1 cellular context compared by ENCODE assay signal in the genomic region with DNA sequence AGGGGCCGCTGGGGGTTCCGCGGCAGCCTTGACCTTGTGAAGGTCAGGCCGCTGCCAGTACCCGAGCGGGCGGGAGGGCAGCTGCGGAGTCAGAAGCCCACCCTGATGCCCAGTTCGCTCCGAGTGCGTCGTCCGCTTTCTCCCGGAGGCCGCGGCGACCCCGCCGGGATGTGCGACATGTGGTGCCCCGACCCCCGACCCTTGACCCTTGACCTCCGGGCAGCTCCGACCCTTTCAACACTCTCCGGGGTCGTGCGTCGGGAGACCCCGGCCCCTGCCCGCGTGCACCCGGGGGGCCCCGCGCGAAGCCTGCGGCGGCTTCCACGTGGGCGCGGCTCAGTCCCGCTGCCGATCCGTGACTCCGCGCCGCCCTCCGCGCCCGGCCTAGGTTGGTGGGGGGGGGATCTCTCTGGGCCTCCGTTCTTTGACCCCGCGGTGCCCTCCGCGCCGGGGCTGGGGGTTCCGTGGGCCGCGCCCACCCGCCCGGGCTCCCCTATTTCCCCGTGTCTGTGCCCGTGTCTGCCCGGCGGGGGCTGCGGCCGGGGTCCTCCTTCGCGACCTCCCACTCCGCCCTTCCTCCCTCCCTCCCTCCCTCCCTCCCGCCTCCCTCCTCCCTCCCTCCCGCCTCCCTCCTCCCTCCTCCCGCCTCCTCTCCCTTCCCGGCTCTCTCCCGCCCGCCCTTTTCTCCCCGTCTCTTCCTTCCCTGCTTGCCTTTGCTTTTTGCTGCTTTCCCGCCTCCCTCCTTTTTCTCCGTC.
A peak's percentile ranks its signal among the peaks of the same experiment; 100 is the strongest.
TF ChIP-seq lines count a peak whose summit lies in the region.

No MANE protein-coding gene starts in this region.

TF ChIP-seq in GM12878, 131 proteins besides CTCF, POLR2A, EP300 and RAD21 (continued from another document and continues in another):
- TF ChIP-seq, protein P1, sequence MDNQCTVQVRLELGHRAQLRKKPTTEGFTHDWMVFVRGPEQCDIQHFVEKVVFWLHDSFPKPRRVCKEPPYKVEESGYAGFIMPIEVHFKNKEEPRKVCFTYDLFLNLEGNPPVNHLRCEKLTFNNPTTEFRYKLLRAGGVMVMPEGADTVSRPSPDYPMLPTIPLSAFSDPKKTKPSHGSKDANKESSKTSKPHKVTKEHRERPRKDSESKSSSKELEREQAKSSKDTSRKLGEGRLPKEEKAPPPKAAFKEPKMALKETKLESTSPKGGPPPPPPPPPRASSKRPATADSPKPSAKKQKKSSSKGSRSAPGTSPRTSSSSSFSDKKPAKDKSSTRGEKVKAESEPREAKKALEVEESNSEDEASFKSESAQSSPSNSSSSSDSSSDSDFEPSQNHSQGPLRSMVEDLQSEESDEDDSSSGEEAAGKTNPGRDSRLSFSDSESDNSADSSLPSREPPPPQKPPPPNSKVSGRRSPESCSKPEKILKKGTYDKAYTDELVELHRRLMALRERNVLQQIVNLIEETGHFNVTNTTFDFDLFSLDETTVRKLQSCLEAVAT (IDR thresholded peaks at IDR 0.05): no peak
- TF ChIP-seq, protein P2, sequence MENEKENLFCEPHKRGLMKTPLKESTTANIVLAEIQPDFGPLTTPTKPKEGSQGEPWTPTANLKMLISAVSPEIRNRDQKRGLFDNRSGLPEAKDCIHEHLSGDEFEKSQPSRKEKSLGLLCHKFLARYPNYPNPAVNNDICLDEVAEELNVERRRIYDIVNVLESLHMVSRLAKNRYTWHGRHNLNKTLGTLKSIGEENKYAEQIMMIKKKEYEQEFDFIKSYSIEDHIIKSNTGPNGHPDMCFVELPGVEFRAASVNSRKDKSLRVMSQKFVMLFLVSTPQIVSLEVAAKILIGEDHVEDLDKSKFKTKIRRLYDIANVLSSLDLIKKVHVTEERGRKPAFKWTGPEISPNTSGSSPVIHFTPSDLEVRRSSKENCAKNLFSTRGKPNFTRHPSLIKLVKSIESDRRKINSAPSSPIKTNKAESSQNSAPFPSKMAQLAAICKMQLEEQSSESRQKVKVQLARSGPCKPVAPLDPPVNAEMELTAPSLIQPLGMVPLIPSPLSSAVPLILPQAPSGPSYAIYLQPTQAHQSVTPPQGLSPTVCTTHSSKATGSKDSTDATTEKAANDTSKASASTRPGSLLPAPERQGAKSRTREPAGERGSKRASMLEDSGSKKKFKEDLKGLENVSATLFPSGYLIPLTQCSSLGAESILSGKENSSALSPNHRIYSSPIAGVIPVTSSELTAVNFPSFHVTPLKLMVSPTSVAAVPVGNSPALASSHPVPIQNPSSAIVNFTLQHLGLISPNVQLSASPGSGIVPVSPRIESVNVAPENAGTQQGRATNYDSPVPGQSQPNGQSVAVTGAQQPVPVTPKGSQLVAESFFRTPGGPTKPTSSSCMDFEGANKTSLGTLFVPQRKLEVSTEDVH (IDR thresholded peaks at IDR 0.05; ENCODE audit: low read depth, partially characterized antibody): no peak
- TF ChIP-seq, protein P3, sequence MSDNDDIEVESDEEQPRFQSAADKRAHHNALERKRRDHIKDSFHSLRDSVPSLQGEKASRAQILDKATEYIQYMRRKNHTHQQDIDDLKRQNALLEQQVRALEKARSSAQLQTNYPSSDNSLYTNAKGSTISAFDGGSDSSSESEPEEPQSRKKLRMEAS (IDR thresholded peaks at IDR 0.05; ENCODE audit: low read depth, low read length): 0 out of 2 replicates have a peak, but pooled peaks have one; percentile 23
- 0 out of 2 replicates have a peak, but pooled peaks have one; percentile 68 for TF ChIP-seq TARDBP (IDR thresholded peaks at IDR 0.05; ENCODE audit: borderline replicate concordance)
- TF ChIP-seq SMC3 (IDR thresholded peaks at IDR 0.05; ENCODE audit: borderline replicate concordance, low read length): no peak
- TF ChIP-seq BRCA1 (IDR thresholded peaks at IDR 0.05; ENCODE audit: low read depth, low read length): no peak
- TF ChIP-seq SREBF1 (IDR thresholded peaks at IDR 0.05; ENCODE audit: low read length): 0 out of 2 replicates have a peak, but pooled peaks have one; percentile 65
- TF ChIP-seq, protein P4, sequence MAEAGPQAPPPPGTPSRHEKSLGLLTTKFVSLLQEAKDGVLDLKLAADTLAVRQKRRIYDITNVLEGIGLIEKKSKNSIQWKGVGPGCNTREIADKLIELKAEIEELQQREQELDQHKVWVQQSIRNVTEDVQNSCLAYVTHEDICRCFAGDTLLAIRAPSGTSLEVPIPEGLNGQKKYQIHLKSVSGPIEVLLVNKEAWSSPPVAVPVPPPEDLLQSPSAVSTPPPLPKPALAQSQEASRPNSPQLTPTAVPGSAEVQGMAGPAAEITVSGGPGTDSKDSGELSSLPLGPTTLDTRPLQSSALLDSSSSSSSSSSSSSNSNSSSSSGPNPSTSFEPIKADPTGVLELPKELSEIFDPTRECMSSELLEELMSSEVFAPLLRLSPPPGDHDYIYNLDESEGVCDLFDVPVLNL (IDR thresholded peaks at IDR 0.05; ENCODE audit: low read depth, low read length): no peak
- TF ChIP-seq SREBF2 (IDR thresholded peaks at IDR 0.05; ENCODE audit: low read length): no peak
- TF ChIP-seq MEF2B (IDR thresholded peaks at IDR 0.05; ENCODE audit: partially characterized antibody, poor library complexity, severe bottlenecking): peak; percentile 50
- no peak for TF ChIP-seq RFX5 (IDR thresholded peaks at IDR 0.05; ENCODE audit: low read depth, low read length)
- no peak for TF ChIP-seq KAT2A (conservative IDR thresholded peaks at IDR 0.05; ENCODE audit: control insufficient read depth, low read depth, low read length)
- 0 out of 2 replicates have a peak, but pooled peaks have one; percentile 21 for TF ChIP-seq ZBED1 (IDR thresholded peaks at IDR 0.05; ENCODE audit: borderline replicate concordance)
- peak in 1 of 2 experiments; percentile 28; a peak in 1 of 4 replicates for TF ChIP-seq BHLHE40 (IDR thresholded peaks at IDR 0.05; ENCODE audit: borderline replicate concordance in 1 of 2, low read depth in 2 of 2, low read length in 1 of 2)
- TF ChIP-seq KDM1A (IDR thresholded peaks at IDR 0.05; ENCODE audit: borderline replicate concordance): no peak
- TF ChIP-seq LARP7 (IDR thresholded peaks at IDR 0.05): peak; percentile 95
- TF ChIP-seq FOXM1 (IDR thresholded peaks at IDR 0.05; ENCODE audit: low read depth, low read length): no peak
- TF ChIP-seq, protein P5, sequence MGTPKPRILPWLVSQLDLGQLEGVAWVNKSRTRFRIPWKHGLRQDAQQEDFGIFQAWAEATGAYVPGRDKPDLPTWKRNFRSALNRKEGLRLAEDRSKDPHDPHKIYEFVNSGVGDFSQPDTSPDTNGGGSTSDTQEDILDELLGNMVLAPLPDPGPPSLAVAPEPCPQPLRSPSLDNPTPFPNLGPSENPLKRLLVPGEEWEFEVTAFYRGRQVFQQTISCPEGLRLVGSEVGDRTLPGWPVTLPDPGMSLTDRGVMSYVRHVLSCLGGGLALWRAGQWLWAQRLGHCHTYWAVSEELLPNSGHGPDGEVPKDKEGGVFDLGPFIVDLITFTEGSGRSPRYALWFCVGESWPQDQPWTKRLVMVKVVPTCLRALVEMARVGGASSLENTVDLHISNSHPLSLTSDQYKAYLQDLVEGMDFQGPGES (IDR thresholded peaks at IDR 0.05): no peak
- peak; percentile 41; the same call in 1 of the 2 replicates for TF ChIP-seq RB1 (IDR thresholded peaks at IDR 0.05; ENCODE audit: borderline replicate concordance)
- TF ChIP-seq DPF2 (IDR thresholded peaks at IDR 0.05): peak; percentile 91
- no peak for TF ChIP-seq CBFB (IDR thresholded peaks at IDR 0.05; ENCODE audit: low read depth)
- TF ChIP-seq, protein P6, sequence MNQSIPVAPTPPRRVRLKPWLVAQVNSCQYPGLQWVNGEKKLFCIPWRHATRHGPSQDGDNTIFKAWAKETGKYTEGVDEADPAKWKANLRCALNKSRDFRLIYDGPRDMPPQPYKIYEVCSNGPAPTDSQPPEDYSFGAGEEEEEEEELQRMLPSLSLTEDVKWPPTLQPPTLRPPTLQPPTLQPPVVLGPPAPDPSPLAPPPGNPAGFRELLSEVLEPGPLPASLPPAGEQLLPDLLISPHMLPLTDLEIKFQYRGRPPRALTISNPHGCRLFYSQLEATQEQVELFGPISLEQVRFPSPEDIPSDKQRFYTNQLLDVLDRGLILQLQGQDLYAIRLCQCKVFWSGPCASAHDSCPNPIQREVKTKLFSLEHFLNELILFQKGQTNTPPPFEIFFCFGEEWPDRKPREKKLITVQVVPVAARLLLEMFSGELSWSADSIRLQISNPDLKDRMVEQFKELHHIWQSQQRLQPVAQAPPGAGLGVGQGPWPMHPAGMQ (IDR thresholded peaks at IDR 0.05; ENCODE audit: borderline replicate concordance): no peak
- TF ChIP-seq SMAD1 (IDR thresholded peaks at IDR 0.05; ENCODE audit: low read depth, partially characterized antibody): no peak
- peak; percentile 65 for TF ChIP-seq KLF5 (IDR thresholded peaks at IDR 0.05; ENCODE audit: partially characterized antibody)
- TF ChIP-seq, protein P7, sequence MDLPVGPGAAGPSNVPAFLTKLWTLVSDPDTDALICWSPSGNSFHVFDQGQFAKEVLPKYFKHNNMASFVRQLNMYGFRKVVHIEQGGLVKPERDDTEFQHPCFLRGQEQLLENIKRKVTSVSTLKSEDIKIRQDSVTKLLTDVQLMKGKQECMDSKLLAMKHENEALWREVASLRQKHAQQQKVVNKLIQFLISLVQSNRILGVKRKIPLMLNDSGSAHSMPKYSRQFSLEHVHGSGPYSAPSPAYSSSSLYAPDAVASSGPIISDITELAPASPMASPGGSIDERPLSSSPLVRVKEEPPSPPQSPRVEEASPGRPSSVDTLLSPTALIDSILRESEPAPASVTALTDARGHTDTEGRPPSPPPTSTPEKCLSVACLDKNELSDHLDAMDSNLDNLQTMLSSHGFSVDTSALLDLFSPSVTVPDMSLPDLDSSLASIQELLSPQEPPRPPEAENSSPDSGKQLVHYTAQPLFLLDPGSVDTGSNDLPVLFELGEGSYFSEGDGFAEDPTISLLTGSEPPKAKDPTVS (IDR thresholded peaks at IDR 0.05; ENCODE audit: low read depth, low read length): no peak
- TF ChIP-seq CBX3 (IDR thresholded peaks at IDR 0.05; ENCODE audit: borderline replicate concordance, low read depth): no peak
- TF ChIP-seq, protein P8, sequence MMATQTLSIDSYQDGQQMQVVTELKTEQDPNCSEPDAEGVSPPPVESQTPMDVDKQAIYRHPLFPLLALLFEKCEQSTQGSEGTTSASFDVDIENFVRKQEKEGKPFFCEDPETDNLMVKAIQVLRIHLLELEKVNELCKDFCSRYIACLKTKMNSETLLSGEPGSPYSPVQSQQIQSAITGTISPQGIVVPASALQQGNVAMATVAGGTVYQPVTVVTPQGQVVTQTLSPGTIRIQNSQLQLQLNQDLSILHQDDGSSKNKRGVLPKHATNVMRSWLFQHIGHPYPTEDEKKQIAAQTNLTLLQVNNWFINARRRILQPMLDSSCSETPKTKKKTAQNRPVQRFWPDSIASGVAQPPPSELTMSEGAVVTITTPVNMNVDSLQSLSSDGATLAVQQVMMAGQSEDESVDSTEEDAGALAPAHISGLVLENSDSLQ (IDR thresholded peaks at IDR 0.05): peak; percentile 34; the same call in 1 of the 2 replicates
- no peak for TF ChIP-seq ZNF622 (IDR thresholded peaks at IDR 0.05)
- TF ChIP-seq FOXK2 (IDR thresholded peaks at IDR 0.05): no peak
- no peak for TF ChIP-seq MYB (IDR thresholded peaks at IDR 0.05; ENCODE audit: borderline replicate concordance, low read depth, low read length)
- peak; percentile 94 for TF ChIP-seq NR2C2 (IDR thresholded peaks at IDR 0.05; ENCODE audit: borderline replicate concordance, control insufficient read depth, insufficient read length, low read depth)
- no peak for TF ChIP-seq CREB1 (IDR thresholded peaks at IDR 0.05; ENCODE audit: low read depth)
- TF ChIP-seq NBN (IDR thresholded peaks at IDR 0.05): peak; percentile 13
- TF ChIP-seq PAX5 (IDR thresholded peaks at IDR 0.05; ENCODE audit: borderline replicate concordance, low read depth, low read length): no peak
- TF ChIP-seq, protein P9, sequence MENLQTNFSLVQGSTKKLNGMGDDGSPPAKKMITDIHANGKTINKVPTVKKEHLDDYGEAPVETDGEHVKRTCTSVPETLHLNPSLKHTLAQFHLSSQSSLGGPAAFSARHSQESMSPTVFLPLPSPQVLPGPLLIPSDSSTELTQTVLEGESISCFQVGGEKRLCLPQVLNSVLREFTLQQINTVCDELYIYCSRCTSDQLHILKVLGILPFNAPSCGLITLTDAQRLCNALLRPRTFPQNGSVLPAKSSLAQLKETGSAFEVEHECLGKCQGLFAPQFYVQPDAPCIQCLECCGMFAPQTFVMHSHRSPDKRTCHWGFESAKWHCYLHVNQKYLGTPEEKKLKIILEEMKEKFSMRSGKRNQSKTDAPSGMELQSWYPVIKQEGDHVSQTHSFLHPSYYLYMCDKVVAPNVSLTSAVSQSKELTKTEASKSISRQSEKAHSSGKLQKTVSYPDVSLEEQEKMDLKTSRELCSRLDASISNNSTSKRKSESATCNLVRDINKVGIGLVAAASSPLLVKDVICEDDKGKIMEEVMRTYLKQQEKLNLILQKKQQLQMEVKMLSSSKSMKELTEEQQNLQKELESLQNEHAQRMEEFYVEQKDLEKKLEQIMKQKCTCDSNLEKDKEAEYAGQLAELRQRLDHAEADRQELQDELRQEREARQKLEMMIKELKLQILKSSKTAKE (IDR thresholded peaks at IDR 0.05; ENCODE audit: low read depth, poor library complexity, severe bottlenecking): no peak
- TF ChIP-seq, protein P10, sequence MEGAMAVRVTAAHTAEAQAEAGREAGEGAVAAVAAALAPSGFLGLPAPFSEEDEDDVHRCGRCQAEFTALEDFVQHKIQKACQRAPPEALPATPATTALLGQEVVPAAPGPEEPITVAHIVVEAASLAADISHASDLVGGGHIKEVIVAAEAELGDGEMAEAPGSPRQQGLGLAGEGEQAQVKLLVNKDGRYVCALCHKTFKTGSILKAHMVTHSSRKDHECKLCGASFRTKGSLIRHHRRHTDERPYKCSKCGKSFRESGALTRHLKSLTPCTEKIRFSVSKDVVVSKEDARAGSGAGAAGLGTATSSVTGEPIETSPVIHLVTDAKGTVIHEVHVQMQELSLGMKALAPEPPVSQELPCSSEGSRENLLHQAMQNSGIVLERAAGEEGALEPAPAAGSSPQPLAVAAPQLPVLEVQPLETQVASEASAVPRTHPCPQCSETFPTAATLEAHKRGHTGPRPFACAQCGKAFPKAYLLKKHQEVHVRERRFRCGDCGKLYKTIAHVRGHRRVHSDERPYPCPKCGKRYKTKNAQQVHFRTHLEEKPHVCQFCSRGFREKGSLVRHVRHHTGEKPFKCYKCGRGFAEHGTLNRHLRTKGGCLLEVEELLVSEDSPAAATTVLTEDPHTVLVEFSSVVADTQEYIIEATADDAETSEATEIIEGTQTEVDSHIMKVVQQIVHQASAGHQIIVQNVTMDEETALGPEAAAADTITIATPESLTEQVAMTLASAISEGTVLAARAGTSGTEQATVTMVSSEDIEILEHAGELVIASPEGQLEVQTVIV (IDR thresholded peaks at IDR 0.05; ENCODE audit: borderline replicate concordance, partially characterized antibody): no peak
- TF ChIP-seq, protein P11, sequence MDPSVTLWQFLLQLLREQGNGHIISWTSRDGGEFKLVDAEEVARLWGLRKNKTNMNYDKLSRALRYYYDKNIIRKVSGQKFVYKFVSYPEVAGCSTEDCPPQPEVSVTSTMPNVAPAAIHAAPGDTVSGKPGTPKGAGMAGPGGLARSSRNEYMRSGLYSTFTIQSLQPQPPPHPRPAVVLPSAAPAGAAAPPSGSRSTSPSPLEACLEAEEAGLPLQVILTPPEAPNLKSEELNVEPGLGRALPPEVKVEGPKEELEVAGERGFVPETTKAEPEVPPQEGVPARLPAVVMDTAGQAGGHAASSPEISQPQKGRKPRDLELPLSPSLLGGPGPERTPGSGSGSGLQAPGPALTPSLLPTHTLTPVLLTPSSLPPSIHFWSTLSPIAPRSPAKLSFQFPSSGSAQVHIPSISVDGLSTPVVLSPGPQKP (IDR thresholded peaks at IDR 0.05; ENCODE audit: low read depth, low read length): no peak
- no peak for TF ChIP-seq RCOR1 (conservative IDR thresholded peaks at IDR 0.05; ENCODE audit: low read depth, low read length)
- no peak for TF ChIP-seq CBX5 (IDR thresholded peaks at IDR 0.05; ENCODE audit: low read depth)
- TF ChIP-seq RBBP5 (conservative IDR thresholded peaks at IDR 0.05): no peak
- TF ChIP-seq SIX5 (IDR thresholded peaks at IDR 0.05; ENCODE audit: low read depth, low read length, severe bottlenecking): no peak
- no peak for TF ChIP-seq ATF7 (IDR thresholded peaks at IDR 0.05; ENCODE audit: low read depth)
- TF ChIP-seq ESRRA (IDR thresholded peaks at IDR 0.05; ENCODE audit: low read length): peak; percentile 100
